ENCODE assay signal across 22 cellular contexts in the genomic region with DNA sequence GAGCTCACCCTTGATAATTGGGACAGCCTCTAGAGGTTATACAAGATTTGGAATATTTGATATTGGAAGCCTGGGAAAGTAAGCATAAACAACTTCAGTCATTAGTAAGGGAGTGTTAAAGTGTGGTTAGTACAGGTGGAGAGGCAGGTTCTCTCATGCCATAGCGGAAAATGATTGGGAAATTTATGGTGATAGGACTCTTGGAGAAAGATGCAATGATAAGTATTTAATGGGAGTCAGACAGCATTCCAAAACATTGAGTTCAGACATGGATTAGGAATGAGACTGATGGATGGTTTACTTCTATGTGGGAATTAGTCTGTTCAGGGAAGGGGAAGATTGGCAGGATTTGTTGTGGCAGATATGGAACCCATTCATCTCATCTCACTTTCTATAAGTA.
"Had no signal": no experiment of that assay in that cellular context is flagged by ENCODE, and none has a peak within 500 bp of the region (broad histone marks: within the 10 kb centered on the region; RNA-seq: fewer than 3 reads in every experiment).

No MANE protein-coding gene starts in this region.

- H3K27ac ChIP-seq: SJCRH30 had no signal

- H3K9me3 ChIP-seq: MG63, SJCRH30 had no signal

- H3K27me3 ChIP-seq: MG63 had no signal

- DNase-seq: KBM-7, MG63, NCI-H1092, NCI-H1105 treated with DMSO at 0.1 percent for 48 hours, NCI-H1417 treated with DMSO at 0.1 percent for 48 hours, NCI-H146, NCI-H1694 treated with DMSO at 0.1 percent for 48 hours, NCI-H1930, NCI-H2081, NCI-H2107, NCI-H2227 treated with DMSO at 0.1 percent for 48 hours, NCI-H446, NCI-H510A, NCI-H524 treated with DMSO at 0.1 percent for 48 hours, NCI-H69, NCI-H774, RPMI8226, SHP77 treated with DMSO at 0.1 percent for 48 hours, SJCRH30 had no signal

- ATAC-seq: Right ventricle myocardium inferior, SK-N-SH treated with all-trans-retinoic acid at 6 μM for 48 hours had no signal

- FAIRE-seq: RCC 7860 had no signal

- H3K36me3 ChIP-seq: MG63, SJCRH30 had no signal

- H3K4me1 ChIP-seq: SJCRH30 had no signal

- H3K4me3 ChIP-seq: MG63, SJCRH30 had no signal
